In genomic region chr1:78607334-78607927, GRCh38 we compare ENCODE assay signal across 8 cellular contexts. TPM values are rescaled to one million over a fixed set of nuclear protein-coding genes. Genes with fewer than 3 reads are reported as not detected.
DNase-seq lines count a peak whose midpoint lies in the region; ATAC-seq and TF ChIP-seq lines count a peak whose summit lies in the region.

No MANE protein-coding gene starts in this region.

- no peaks in the 10 kb centered on the region for H4K20me1 ChIP-seq in SU-DHL-6 (ENCODE audit: low read depth, low read length)

- no peaks in the 10 kb centered on the region for H3K9me2 ChIP-seq in SU-DHL-6 (replicated peaks; ENCODE audit: insufficient read depth, low read length)

- H3K9ac ChIP-seq in SU-DHL-6 (ENCODE audit: low read length): no peak overlapping the region

- H3K4me3 ChIP-seq in SU-DHL-6 (ENCODE audit: insufficient read depth, low read length, poor library complexity, severe bottlenecking) (no peak overlapping the region), kidney epithelial cell (ENCODE audit: low read depth, low read length) (no peak overlapping the region)

- no peaks in the 10 kb centered on the region for H3F3A ChIP-seq in SU-DHL-6 (ENCODE audit: insufficient read depth)

- H3K79me2 ChIP-seq in SU-DHL-6 (ENCODE audit: insufficient read depth, low read length): no peaks in the 10 kb centered on the region

- H2AFZ ChIP-seq in SU-DHL-6 (ENCODE audit: low read depth, low read length, severe bottlenecking): no peak overlapping the region

- H3K27me3 ChIP-seq in SU-DHL-6 (ENCODE audit: low read length) (no peaks in the 10 kb centered on the region), kidney epithelial cell (ENCODE audit: control insufficient read depth, insufficient read depth, low read length) (no peaks in the 10 kb centered on the region)

- TF ChIP-seq CTCF in SU-DHL-6 (IDR thresholded peaks at IDR 0.05; ENCODE audit: insufficient read depth, low read length, poor library complexity, severe bottlenecking): peak; percentile 26
- peak; percentile 40 for TF ChIP-seq CTCF in kidney epithelial cell (IDR thresholded peaks at IDR 0.05; ENCODE audit: insufficient read depth, low read length, poor library complexity, severe bottlenecking)

- no peak overlapping the region for H3K4me2 ChIP-seq in SU-DHL-6 (ENCODE audit: low read depth, low read length, poor library complexity, severe bottlenecking)

- ATAC-seq in HG02884 (IDR thresholded peaks at IDR 0.05; ENCODE audit: unreplicated experiment) (peak; percentile 52), HG03439 (IDR thresholded peaks at IDR 0.05; ENCODE audit: unreplicated experiment) (no peak), GM21360 (IDR thresholded peaks at IDR 0.05; ENCODE audit: unreplicated experiment) (no peak)

- H3K36me3 ChIP-seq in SU-DHL-6 (ENCODE audit: low read length) (no peaks in the 10 kb centered on the region), kidney epithelial cell (ENCODE audit: control insufficient read depth, insufficient read depth, low read length) (no peaks in the 10 kb centered on the region)

- no peak overlapping the region for H3K27ac ChIP-seq in SU-DHL-6 (ENCODE audit: low read depth, low read length)

- peak; percentile 49 for DNase-seq in AG20443 (ENCODE audit: low spot score)
- DNase-seq in kidney epithelial cell (ENCODE audit: low read depth): no peak
- no peak for DNase-seq in HuH-7.5 (ENCODE audit: low spot score)
- DNase-seq in stimulated activated CD4-positive, alpha-beta T cell treated with anti-CD3 and anti-CD28 coated beads, Interleukin-2, amount 100 ng/mL, for 48 hours: no peak

- no peaks in the 10 kb centered on the region for H3K9me3 ChIP-seq in SU-DHL-6 (ENCODE audit: insufficient read depth, low read length)

RNA-seq across cellular contexts. Expression of gene IFI44L, which starts 12.8 kb away (rescaled TPM):
- 8.6 and 15.2 TPM in 2 replicates for total RNA-seq in kidney epithelial cell

RNA-seq across cellular contexts. Expression of gene IFI44, which starts 42.2 kb away (rescaled TPM):
- 3.5 and 7.0 TPM in 2 replicates for total RNA-seq in kidney epithelial cell
